In the genomic region with DNA sequence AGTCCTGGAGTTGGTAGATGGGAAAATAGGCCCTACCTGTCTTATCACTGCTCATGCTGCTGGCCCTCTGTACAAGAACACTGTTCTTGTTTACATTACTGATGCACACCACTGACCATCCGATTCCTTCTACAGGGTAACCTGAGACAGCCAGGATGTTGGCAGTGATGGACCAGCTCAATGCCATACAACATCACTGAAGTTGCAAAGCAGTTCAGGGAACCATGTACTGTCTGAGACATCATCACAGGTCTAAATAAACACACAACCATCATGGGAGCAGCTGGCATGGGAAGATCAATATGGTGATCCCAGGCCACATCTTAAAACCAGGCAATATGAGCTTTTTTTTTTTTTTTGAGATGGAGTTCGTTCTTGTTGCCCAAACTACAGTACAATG, we compare ENCODE assay signal across 29 cellular contexts.
"Had no signal": no experiment of that assay in that cellular context is flagged by ENCODE, and none has a peak within 500 bp of the region (broad histone marks: within the 10 kb centered on the region; RNA-seq: fewer than 3 reads in every experiment).

No MANE protein-coding gene starts in this region.

- DNase-seq: activated CD4-positive, alpha-beta T cell treated with anti-CD3 and anti-CD28 coated beads for 4 hours; activated CD4-positive, alpha-beta T cell treated with anti-CD3 and anti-CD28 coated beads, Interleukin-2, amount 50 U/mL, for 4 hours; activated effector memory CD4-positive, alpha-beta T cell treated with Interleukin-2 at 50 U/mL for 16 hours; activated naive CD4-positive, alpha-beta T cell treated with anti-CD3 and anti-CD28 coated beads, Interleukin-2, amount 10 ng/mL, durations not matched to agents 7 days and 5 days; activated naive CD8-positive, alpha-beta T cell treated with anti-CD3 and anti-CD28 coated beads, Interleukin-2, amount 10 ng/mL, durations not matched to agents 7 days and 5 days; activated T-cell treated with anti-CD3 and anti-CD28 coated beads for 4 hours; cerebellar nuclear complex; effector memory CD8-positive, alpha-beta T cell; foreskin fibroblast; heart left ventricle; kidney glomerular epithelial cell; left ventricle myocardium inferior; mesendoderm; natural killer cell; posterior cingulate gyrus; right cardiac atrium; spleen; stimulated activated naive CD4-positive, alpha-beta T cell; T-helper 9 cell; transverse colon had no signal

- H3K27me3 ChIP-seq: ascending aorta, cardiac muscle cell, heart left ventricle, spleen, transverse colon had no signal

- H3K27me3 Mint-ChIP-seq: activated naive CD4-positive, alpha-beta T cell treated with anti-CD3 and anti-CD28 coated beads, Interleukin-2, amount 10 ng/mL, durations not matched to agents 7 days and 5 days; activated naive CD8-positive, alpha-beta T cell treated with anti-CD3 and anti-CD28 coated beads, Interleukin-2, amount 10 ng/mL, durations not matched to agents 7 days and 5 days; brain; effector memory CD8-positive, alpha-beta T cell had no signal

- H3K4me3 Mint-ChIP-seq: activated naive CD4-positive, alpha-beta T cell treated with anti-CD3 and anti-CD28 coated beads, Interleukin-2, amount 10 ng/mL, durations not matched to agents 7 days and 5 days; activated naive CD8-positive, alpha-beta T cell treated with anti-CD3 and anti-CD28 coated beads, Interleukin-2, amount 10 ng/mL, durations not matched to agents 7 days and 5 days; brain; effector memory CD8-positive, alpha-beta T cell; natural killer cell; T-helper 1 cell treated with Interleukin-12 subunit alpha and Interleukin-12 subunit beta and Interleukin-4 antibody, amounts not matched to agents 30 μg/mL and 1 μg/mL, for 36 hours had no signal

- H3K9me3 Mint-ChIP-seq: activated naive CD4-positive, alpha-beta T cell treated with anti-CD3 and anti-CD28 coated beads, Interleukin-2, amount 10 ng/mL, durations not matched to agents 7 days and 5 days; activated naive CD8-positive, alpha-beta T cell treated with anti-CD3 and anti-CD28 coated beads, Interleukin-2, amount 10 ng/mL, durations not matched to agents 7 days and 5 days; effector memory CD8-positive, alpha-beta T cell; natural killer cell; T-helper 1 cell treated with Interleukin-12 subunit alpha and Interleukin-12 subunit beta and Interleukin-4 antibody, amounts not matched to agents 30 μg/mL and 1 μg/mL, for 36 hours had no signal

- H3K4me1 Mint-ChIP-seq: activated naive CD4-positive, alpha-beta T cell treated with anti-CD3 and anti-CD28 coated beads, Interleukin-2, amount 10 ng/mL, durations not matched to agents 7 days and 5 days; activated naive CD8-positive, alpha-beta T cell treated with anti-CD3 and anti-CD28 coated beads, Interleukin-2, amount 10 ng/mL, durations not matched to agents 7 days and 5 days; brain; natural killer cell had no signal

- H3K27ac ChIP-seq: ascending aorta, cardiac muscle cell, coronary artery, heart left ventricle, left ventricle myocardium inferior, spleen, transverse colon, VCaP had no signal

- ATAC-seq: effector memory CD8-positive, alpha-beta T cell; heart left ventricle; natural killer cell; right cardiac atrium had no signal

- H3K4me1 ChIP-seq: ascending aorta, heart left ventricle, left ventricle myocardium inferior, spleen, transverse colon had no signal

- H3K27ac Mint-ChIP-seq: activated naive CD4-positive, alpha-beta T cell treated with anti-CD3 and anti-CD28 coated beads, Interleukin-2, amount 10 ng/mL, durations not matched to agents 7 days and 5 days; activated naive CD8-positive, alpha-beta T cell treated with anti-CD3 and anti-CD28 coated beads, Interleukin-2, amount 10 ng/mL, durations not matched to agents 7 days and 5 days; effector memory CD8-positive, alpha-beta T cell; natural killer cell; T-helper 1 cell treated with Interleukin-12 subunit alpha and Interleukin-12 subunit beta and Interleukin-4 antibody, amounts not matched to agents 30 μg/mL and 1 μg/mL, for 36 hours had no signal

- H3K4me3 ChIP-seq: ascending aorta, cardiac muscle cell, coronary artery, heart left ventricle, left ventricle myocardium inferior, lung, spleen, transverse colon had no signal

- H3K9me3 ChIP-seq: ascending aorta, heart left ventricle, left ventricle myocardium inferior, spleen, transverse colon had no signal

- FAIRE-seq: endothelial cell of umbilical vein, TTC549 had no signal
